ENCODE assay signal across 13 cellular contexts in genomic region chr7:99030145-99030856, GRCh38.
DNase-seq lines count a peak whose midpoint lies in the region; ATAC-seq and TF ChIP-seq lines count a peak whose summit lies in the region.
"Had no signal": no experiment of that assay in that cellular context is flagged by ENCODE, and none has a peak within 500 bp of the region (broad histone marks: within the 10 kb centered on the region; RNA-seq: fewer than 3 reads in every experiment).

No MANE protein-coding gene starts in this region.

- H3K4me1 Mint-ChIP-seq in HFFc6 (ENCODE audit: low read depth), result peaks cover 6% of the 10 kb centered on the region; the same call in 1 of the 2 replicates
- H3K4me1 Mint-ChIP-seq: activated B cell treated with CpG ODN at 0.5 μM for 24 hours, B cell had no signal

- no peak overlapping the region for H3K4me3 Mint-ChIP-seq in HFFc6
- H3K4me3 Mint-ChIP-seq: activated B cell treated with CpG ODN at 0.5 μM for 24 hours, B cell had no signal

- ATAC-seq in heart right ventricle (peak in 1 of 8 donors; percentile 33), GM19328 (IDR thresholded peaks at IDR 0.05; ENCODE audit: unreplicated experiment) (no peak), HG02571 (IDR thresholded peaks at IDR 0.05; ENCODE audit: unreplicated experiment) (no peak)
- ATAC-seq: left colon had no signal

- H3K36me3 Mint-ChIP-seq in HFFc6 (ENCODE audit: low read depth), result peaks cover 34% of the 10 kb centered on the region

- H3K9me3 ChIP-seq in adipocyte (ENCODE audit: control insufficient read depth, low read length) (no peaks in the 10 kb centered on the region), heart right ventricle (peaks cover 0 to 6% (median 0%) of the 10 kb centered on the region in 11 donors)

- H3K27ac ChIP-seq in heart right ventricle (peak overlapping the region; percentile 61 to 82 (median 72)), skin epidermis (peak overlapping the region in 12 of 21 experiments; percentile 22 to 83 (median 58))

- H3K9me3 Mint-ChIP-seq in HFFc6, result no peaks in the 10 kb centered on the region
- H3K9me3 Mint-ChIP-seq: activated B cell treated with CpG ODN at 0.5 μM for 24 hours had no signal

- H3K27ac Mint-ChIP-seq in HFFc6, result peak overlapping the region; percentile 5; the same call in 1 of the 2 replicates
- H3K27ac Mint-ChIP-seq: activated B cell treated with CpG ODN at 0.5 μM for 24 hours had no signal

- no peak overlapping the region for H3K4me3 ChIP-seq in adipocyte (ENCODE audit: low read length)
- no peak overlapping the region for H3K4me3 ChIP-seq in heart right ventricle
- no peak overlapping the region for H3K4me3 ChIP-seq in skin epidermis

- H3K36me3 ChIP-seq in adipocyte (ENCODE audit: control insufficient read depth, insufficient read depth, low read length, severe bottlenecking) (peaks cover 73% of the 10 kb centered on the region), heart right ventricle (peaks cover 6 to 82% (median 68%) of the 10 kb centered on the region in 9 donors)

- no peak for TF ChIP-seq CTCF in HFFc6 (IDR thresholded peaks at IDR 0.05)
- TF ChIP-seq CTCF in heart right ventricle (IDR thresholded peaks at IDR 0.05), result no peak

- WGBS in heart right ventricle, 2 donors, result 93 to 94% methylated on average over 8 of the region's 8 CpGs

- DNase-seq in HFFc6 (no peak), adipocyte (ENCODE audit: low read depth) (no peak), heart right ventricle (no peak), AG08395 (ENCODE audit: low spot score) (no peak), G401 (ENCODE audit: low spot score) (no peak)
- DNase-seq: activated B cell treated with CpG ODN at 0.5 μM for 24 hours, left colon, MM.1S, NCI-H2171 had no signal

- intact Hi-C loops in heart right ventricle (cut with DNase I), result no loop called here

- H3K27me3 ChIP-seq in adipocyte (replicated peaks; ENCODE audit: control insufficient read depth, insufficient read depth, low read length) (no peaks in the 10 kb centered on the region), heart right ventricle (no peaks in the 10 kb centered on the region)

- in situ Hi-C loops in G401 (cut with HindIII; ENCODE audit: low sequenced_read_pairs), result no loop called here

- H3K27me3 Mint-ChIP-seq in HFFc6 (ENCODE audit: insufficient read depth), result peaks cover 8% of the 10 kb centered on the region
- H3K27me3 Mint-ChIP-seq: activated B cell treated with CpG ODN at 0.5 μM for 24 hours, B cell had no signal

- H3K4me1 ChIP-seq in adipocyte (ENCODE audit: control insufficient read depth, insufficient read depth, low read length), result peaks cover 24% of the 10 kb centered on the region
- H3K4me1 ChIP-seq in heart right ventricle, result peaks cover 0 to 32% (median 19%) of the 10 kb centered on the region in 9 donors

- H3K9ac ChIP-seq in adipocyte (ENCODE audit: low read length), result peak overlapping the region; percentile 3
